Comparison of ENCODE assay signal across 1 cellular context in genomic region chr19:43634877-43635560, GRCh38.
TF ChIP-seq lines count a peak whose summit lies in the region.

No MANE protein-coding gene starts in this region.

TF ChIP-seq in HepG2, 621 proteins besides CTCF, POLR2A, EP300 and RAD21 (continued from another document and continues in another):
- TF ChIP-seq ARID3A (IDR thresholded peaks at IDR 0.05; ENCODE audit: low read depth, low read length) = no peak
- no peak for TF ChIP-seq STAG1 (CRISPR knock-in tag; IDR thresholded peaks at IDR 0.05)
- 0 out of 2 replicates have a peak, but pooled peaks have one; percentile 21 for TF ChIP-seq MXD3 (CRISPR knock-in tag; IDR thresholded peaks at IDR 0.05)
- TF ChIP-seq ZNF704 (CRISPR knock-in tag; IDR thresholded peaks at IDR 0.05; ENCODE audit: borderline replicate concordance) = 0 out of 2 replicates have a peak, but pooled peaks have one; percentile 60
- TF ChIP-seq ZNF619 (CRISPR knock-in tag; IDR thresholded peaks at IDR 0.05) = no peak
- no peak for TF ChIP-seq JARID2 (CRISPR knock-in tag; IDR thresholded peaks at IDR 0.05; ENCODE audit: insufficient replicate concordance)
- TF ChIP-seq U2AF2 (IDR thresholded peaks at IDR 0.05; ENCODE audit: low read depth, low read length) = no peak
- TF ChIP-seq ZBTB26 (CRISPR knock-in tag; IDR thresholded peaks at IDR 0.05; ENCODE audit: borderline replicate concordance) = no peak; the same call in 1 of the 2 replicates
- TF ChIP-seq CSRNP2 (CRISPR knock-in tag; conservative IDR thresholded peaks at IDR 0.05; ENCODE audit: low read depth) = no peak
- TF ChIP-seq ZNF335 (CRISPR knock-in tag; IDR thresholded peaks at IDR 0.05) = peak; percentile 72
- TF ChIP-seq SRY (CRISPR knock-in tag; IDR thresholded peaks at IDR 0.05) = no peak
- TF ChIP-seq ZNF816 (CRISPR knock-in tag; IDR thresholded peaks at IDR 0.05; ENCODE audit: borderline replicate concordance) = no peak
- TF ChIP-seq RCOR2 (CRISPR knock-in tag; IDR thresholded peaks at IDR 0.05) = no peak
- no peak for TF ChIP-seq KDM1A (CRISPR knock-in tag; IDR thresholded peaks at IDR 0.05)
- TF ChIP-seq ZNF180 (CRISPR knock-in tag; IDR thresholded peaks at IDR 0.05; ENCODE audit: borderline replicate concordance, low read depth) = no peak
- TF ChIP-seq ZNF720 (CRISPR knock-in tag; IDR thresholded peaks at IDR 0.05) = no peak
- no peak for TF ChIP-seq ZNF446 (CRISPR knock-in tag; IDR thresholded peaks at IDR 0.05)
- no peak for TF ChIP-seq IRX3 (CRISPR knock-in tag; IDR thresholded peaks at IDR 0.05; ENCODE audit: borderline replicate concordance, low read depth)
- TF ChIP-seq PHF20 (CRISPR knock-in tag; IDR thresholded peaks at IDR 0.05) = no peak
- peak; percentile 33; the same call in 1 of the 2 replicates for TF ChIP-seq NR2F6 (IDR thresholded peaks at IDR 0.05)
- TF ChIP-seq NR2F6 (CRISPR knock-in tag; IDR thresholded peaks at IDR 0.05) = no peak; the same call in 1 of the 2 replicates
- no peak for TF ChIP-seq GLMP (CRISPR knock-in tag; IDR thresholded peaks at IDR 0.05; ENCODE audit: borderline replicate concordance)
- TF ChIP-seq ZNF251 (CRISPR knock-in tag; IDR thresholded peaks at IDR 0.05) = no peak
- peak; percentile 49; the same call in 1 of the 2 replicates for TF ChIP-seq CBFB (CRISPR knock-in tag; IDR thresholded peaks at IDR 0.05)
- TF ChIP-seq ZNF747 (CRISPR knock-in tag; IDR thresholded peaks at IDR 0.05; ENCODE audit: borderline replicate concordance) = no peak
- TF ChIP-seq MYC (CRISPR knock-in tag; IDR thresholded peaks at IDR 0.05; ENCODE audit: borderline replicate concordance) = no peak
- no peak for TF ChIP-seq NCOA5 (CRISPR knock-in tag; IDR thresholded peaks at IDR 0.05)
- TF ChIP-seq MAFG (CRISPR knock-in tag; IDR thresholded peaks at IDR 0.05) = peak; percentile 84; the same call in 1 of the 2 replicates
- TF ChIP-seq GPBP1L1 (CRISPR knock-in tag; IDR thresholded peaks at IDR 0.05) = no peak
- no peak for TF ChIP-seq GTF2F1 (IDR thresholded peaks at IDR 0.05; ENCODE audit: low read length)
- TF ChIP-seq MED8 (CRISPR knock-in tag; IDR thresholded peaks at IDR 0.05; ENCODE audit: insufficient replicate concordance) = peak; percentile 15
- no peak for TF ChIP-seq ATF3 (CRISPR knock-in tag; IDR thresholded peaks at IDR 0.05)
- no peak for TF ChIP-seq NAIF1 (CRISPR knock-in tag; IDR thresholded peaks at IDR 0.05; ENCODE audit: borderline replicate concordance)
- TF ChIP-seq NR2C2 (CRISPR knock-in tag; IDR thresholded peaks at IDR 0.05; ENCODE audit: borderline replicate concordance) = peak; percentile 53
- TF ChIP-seq PREB (CRISPR knock-in tag; IDR thresholded peaks at IDR 0.05) = no peak
- no peak for TF ChIP-seq ZBTB14 (CRISPR knock-in tag; IDR thresholded peaks at IDR 0.05)
- TF ChIP-seq DMTF1 (CRISPR knock-in tag; IDR thresholded peaks at IDR 0.05) = no peak
